1 cellular context compared by ENCODE assay signal in genomic region chr1:192914092-192914491, GRCh38.
TF ChIP-seq lines count a peak whose summit lies in the region.

No MANE protein-coding gene starts in this region.

TF ChIP-seq in GM23338, 12 proteins besides CTCF, POLR2A, EP300 and RAD21 (continued from another document):
- TF ChIP-seq ZNF462 (CRISPR knock-in tag; IDR thresholded peaks at IDR 0.05) (no peak), JUNB (IDR thresholded peaks at IDR 0.05; ENCODE audit: unreplicated experiment) (no peak), ZNF331 (CRISPR knock-in tag; IDR thresholded peaks at IDR 0.05; ENCODE audit: low read depth) (no peak), EZH2phosphoT487 (IDR thresholded peaks at IDR 0.05; ENCODE audit: unreplicated experiment) (no peak), CREB1 (CRISPR knock-in tag; IDR thresholded peaks at IDR 0.05; ENCODE audit: low read depth) (no peak), NANOG (IDR thresholded peaks at IDR 0.05; ENCODE audit: borderline replicate concordance) (no peak), EZH2 (IDR thresholded peaks at IDR 0.05; ENCODE audit: low read depth, unreplicated experiment) (no peak), STAT1 (IDR thresholded peaks at IDR 0.05; ENCODE audit: unreplicated experiment) (no peak), ZNF114 (CRISPR knock-in tag; IDR thresholded peaks at IDR 0.05) (no peak)
- TF ChIP-seq, protein P1, sequence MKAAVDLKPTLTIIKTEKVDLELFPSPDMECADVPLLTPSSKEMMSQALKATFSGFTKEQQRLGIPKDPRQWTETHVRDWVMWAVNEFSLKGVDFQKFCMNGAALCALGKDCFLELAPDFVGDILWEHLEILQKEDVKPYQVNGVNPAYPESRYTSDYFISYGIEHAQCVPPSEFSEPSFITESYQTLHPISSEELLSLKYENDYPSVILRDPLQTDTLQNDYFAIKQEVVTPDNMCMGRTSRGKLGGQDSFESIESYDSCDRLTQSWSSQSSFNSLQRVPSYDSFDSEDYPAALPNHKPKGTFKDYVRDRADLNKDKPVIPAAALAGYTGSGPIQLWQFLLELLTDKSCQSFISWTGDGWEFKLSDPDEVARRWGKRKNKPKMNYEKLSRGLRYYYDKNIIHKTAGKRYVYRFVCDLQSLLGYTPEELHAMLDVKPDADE (IDR thresholded peaks at IDR 0.05) = no peak
- TF ChIP-seq, protein P2, sequence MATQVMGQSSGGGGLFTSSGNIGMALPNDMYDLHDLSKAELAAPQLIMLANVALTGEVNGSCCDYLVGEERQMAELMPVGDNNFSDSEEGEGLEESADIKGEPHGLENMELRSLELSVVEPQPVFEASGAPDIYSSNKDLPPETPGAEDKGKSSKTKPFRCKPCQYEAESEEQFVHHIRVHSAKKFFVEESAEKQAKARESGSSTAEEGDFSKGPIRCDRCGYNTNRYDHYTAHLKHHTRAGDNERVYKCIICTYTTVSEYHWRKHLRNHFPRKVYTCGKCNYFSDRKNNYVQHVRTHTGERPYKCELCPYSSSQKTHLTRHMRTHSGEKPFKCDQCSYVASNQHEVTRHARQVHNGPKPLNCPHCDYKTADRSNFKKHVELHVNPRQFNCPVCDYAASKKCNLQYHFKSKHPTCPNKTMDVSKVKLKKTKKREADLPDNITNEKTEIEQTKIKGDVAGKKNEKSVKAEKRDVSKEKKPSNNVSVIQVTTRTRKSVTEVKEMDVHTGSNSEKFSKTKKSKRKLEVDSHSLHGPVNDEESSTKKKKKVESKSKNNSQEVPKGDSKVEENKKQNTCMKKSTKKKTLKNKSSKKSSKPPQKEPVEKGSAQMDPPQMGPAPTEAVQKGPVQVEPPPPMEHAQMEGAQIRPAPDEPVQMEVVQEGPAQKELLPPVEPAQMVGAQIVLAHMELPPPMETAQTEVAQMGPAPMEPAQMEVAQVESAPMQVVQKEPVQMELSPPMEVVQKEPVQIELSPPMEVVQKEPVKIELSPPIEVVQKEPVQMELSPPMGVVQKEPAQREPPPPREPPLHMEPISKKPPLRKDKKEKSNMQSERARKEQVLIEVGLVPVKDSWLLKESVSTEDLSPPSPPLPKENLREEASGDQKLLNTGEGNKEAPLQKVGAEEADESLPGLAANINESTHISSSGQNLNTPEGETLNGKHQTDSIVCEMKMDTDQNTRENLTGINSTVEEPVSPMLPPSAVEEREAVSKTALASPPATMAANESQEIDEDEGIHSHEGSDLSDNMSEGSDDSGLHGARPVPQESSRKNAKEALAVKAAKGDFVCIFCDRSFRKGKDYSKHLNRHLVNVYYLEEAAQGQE (IDR thresholded peaks at IDR 0.05; ENCODE audit: unreplicated experiment) = no peak
TF ChIP-seq in GM23338: peak in this region for 0.
